In the genomic region with DNA sequence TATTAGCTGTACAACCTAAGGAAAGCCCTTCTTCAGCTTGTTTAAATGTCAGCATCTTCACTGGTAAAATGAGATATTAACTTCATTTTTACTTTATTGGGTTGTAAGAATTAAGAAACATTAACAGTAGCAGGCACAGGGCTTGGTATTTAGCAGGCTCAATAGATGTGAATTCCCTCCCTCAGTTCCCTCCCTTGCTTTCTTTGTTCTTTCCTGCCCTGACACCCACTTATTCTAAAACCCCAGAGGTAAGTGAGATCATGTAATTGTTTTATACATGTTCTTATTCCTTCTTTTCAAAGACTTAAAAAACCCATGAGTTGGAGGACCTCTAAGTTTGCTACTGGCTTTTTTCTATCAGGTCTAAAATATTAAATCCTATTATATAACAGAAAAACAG, we compare ENCODE assay signal across 26 cellular contexts.
"Had no signal": no experiment of that assay in that cellular context is flagged by ENCODE, and none has a peak within 500 bp of the region (broad histone marks: within the 10 kb centered on the region; RNA-seq: fewer than 3 reads in every experiment).

No MANE protein-coding gene starts in this region.

- H3K79me2 ChIP-seq: parathyroid adenoma had no signal

- H3K27ac ChIP-seq: colonic mucosa, parathyroid adenoma, psoas muscle, right atrium auricular region, WERI-Rb-1 had no signal

- H3K4me3 Mint-ChIP-seq: activated CD4-positive, alpha-beta memory T cell treated with anti-CD3 and anti-CD28 coated beads, Interleukin-2, amount 10 ng/mL, durations not matched to agents 7 days and 5 days; activated CD4-positive, alpha-beta T cell treated with anti-CD3 and anti-CD28 coated beads, Interleukin-2, amount 10 ng/mL, durations not matched to agents 24 days and 14 days; activated T-cell treated with anti-CD3 and anti-CD28 coated beads, Interleukin-2, amount 50 U/mL, for 24 hours; T-helper 1 cell treated with Interleukin-12 subunit alpha and Interleukin-12 subunit beta and Interleukin-4 antibody, amounts not matched to agents 30 μg/mL and 1 μg/mL, for 36 hours had no signal

- H3K27me3 ChIP-seq: colonic mucosa, right atrium auricular region, transverse colon had no signal

- H3K4me2 ChIP-seq: smooth muscle cell had no signal

- DNase-seq: activated CD4-positive, alpha-beta memory T cell treated with anti-CD3 and anti-CD28 coated beads, Interleukin-2, amount 10 ng/mL, durations not matched to agents 7 days and 5 days; activated CD4-positive, alpha-beta T cell treated with anti-CD3 and anti-CD28 coated beads, Interleukin-2, amount 10 ng/mL, durations not matched to agents 24 days and 14 days; activated CD8-positive, alpha-beta memory T cell treated with anti-CD3 and anti-CD28 coated beads, Interleukin-2, amount 50 U/mL, for 48 hours; activated gamma-delta T cell treated with Interleukin-2 at 50 U/mL for 16 hours; activated naive CD4-positive, alpha-beta T cell treated with anti-CD3 and anti-CD28 coated beads, Interleukin-2, amount 50 U/mL, for 16 hours; activated T-cell treated with anti-CD3 and anti-CD28 coated beads, Interleukin-2, amount 50 U/mL, for 24 hours; cerebellar nuclear complex; colonic mucosa; effector memory CD4-positive, alpha-beta T cell; erythroblast; hippocampal formation; left cardiac atrium; left ventricle myocardium superior; occipital lobe; psoas muscle; stimulated activated CD4-positive, alpha-beta T cell treated with anti-CD3 and anti-CD28 coated beads, Interleukin-2, amount 100 ng/mL, for 24 hours; stimulated activated naive CD4-positive, alpha-beta T cell; SW 1271; T-helper 9 cell; transverse colon; WERI-Rb-1 had no signal

- ATAC-seq: activated CD4-positive, CD25-positive, alpha-beta regulatory T cell treated with anti-CD3 and anti-CD28 coated beads, Interleukin-2, amount 50 U/mL, for 24 hours; left cardiac atrium; left ventricle myocardium superior; psoas muscle had no signal

- H3K9me3 ChIP-seq: colonic mucosa, psoas muscle, right atrium auricular region, transverse colon had no signal

- H3K4me1 Mint-ChIP-seq: activated CD4-positive, alpha-beta memory T cell treated with anti-CD3 and anti-CD28 coated beads, Interleukin-2, amount 10 ng/mL, durations not matched to agents 7 days and 5 days; activated CD4-positive, alpha-beta T cell treated with anti-CD3 and anti-CD28 coated beads, Interleukin-2, amount 10 ng/mL, durations not matched to agents 24 days and 14 days had no signal

- H3K9me3 Mint-ChIP-seq: activated CD4-positive, alpha-beta memory T cell treated with anti-CD3 and anti-CD28 coated beads, Interleukin-2, amount 10 ng/mL, durations not matched to agents 7 days and 5 days; T-helper 1 cell treated with Interleukin-12 subunit alpha and Interleukin-12 subunit beta and Interleukin-4 antibody, amounts not matched to agents 30 μg/mL and 1 μg/mL, for 36 hours had no signal

- H3K27ac Mint-ChIP-seq: activated CD4-positive, alpha-beta memory T cell treated with anti-CD3 and anti-CD28 coated beads, Interleukin-2, amount 10 ng/mL, durations not matched to agents 7 days and 5 days; activated CD4-positive, alpha-beta T cell treated with anti-CD3 and anti-CD28 coated beads, Interleukin-2, amount 10 ng/mL, durations not matched to agents 24 days and 14 days; activated T-cell treated with anti-CD3 and anti-CD28 coated beads, Interleukin-2, amount 50 U/mL, for 24 hours; T-helper 1 cell treated with Interleukin-12 subunit alpha and Interleukin-12 subunit beta and Interleukin-4 antibody, amounts not matched to agents 30 μg/mL and 1 μg/mL, for 36 hours had no signal

- H3K4me3 ChIP-seq: colonic mucosa, psoas muscle, right atrium auricular region, smooth muscle cell, transverse colon had no signal

- H3K36me3 ChIP-seq: colonic mucosa, right atrium auricular region, WERI-Rb-1 had no signal

- H3K27me3 Mint-ChIP-seq: activated CD4-positive, alpha-beta memory T cell treated with anti-CD3 and anti-CD28 coated beads, Interleukin-2, amount 10 ng/mL, durations not matched to agents 7 days and 5 days; activated T-cell treated with anti-CD3 and anti-CD28 coated beads, Interleukin-2, amount 50 U/mL, for 24 hours had no signal

- H3K4me1 ChIP-seq: colonic mucosa, parathyroid adenoma, psoas muscle, right atrium auricular region had no signal

- H2AFZ ChIP-seq: parathyroid adenoma had no signal
